Comparison of ENCODE assay signal across 20 cellular contexts in genomic region chr5:5461012-5461411, GRCh38. TPM values are rescaled to one million over a fixed set of nuclear protein-coding genes. Genes with fewer than 3 reads are reported as not detected.
A peak's percentile ranks its signal among the peaks of the same experiment; 100 is the strongest.
DNase-seq lines count a peak whose midpoint lies in the region; ATAC-seq and TF ChIP-seq lines count a peak whose summit lies in the region.
"Had no signal": no experiment of that assay in that cellular context is flagged by ENCODE, and none has a peak within 500 bp of the region (broad histone marks: within the 10 kb centered on the region; RNA-seq: fewer than 3 reads in every experiment).

No MANE protein-coding gene starts in this region.

- H3K27me3 ChIP-seq in endodermal cell (ENCODE audit: control insufficient read depth, insufficient read depth, low read length, poor library complexity, severe bottlenecking): no peaks in the 10 kb centered on the region
- H3K27me3 ChIP-seq: BLaER1 had no signal

- ATAC-seq in esophagus mucosa: peak; percentile 57
- no peak for ATAC-seq in stimulated activated naive CD8-positive, alpha-beta T cell treated with anti-CD3 and anti-CD28 coated beads, Interleukin-15, Interleukin-2, amounts not matched to agents 100 U/mL and 50 U/mL, for 24 hours
- ATAC-seq: CD8-positive, alpha-beta T cell; GM12878; GM23338; HCT116 had no signal

- intact Hi-C loops in activated CD4-positive, alpha-beta T cell treated with anti-CD3 and anti-CD28 coated beads, Interleukin-2, amount 10 ng/mL, durations not matched to agents 24 days and 14 days (cut with micrococcal nuclease): no loop called here

- TF ChIP-seq CTCF in endodermal cell (conservative IDR thresholded peaks at IDR 0.05): no peak

- H3K4me1 ChIP-seq in endodermal cell (ENCODE audit: control insufficient read depth, insufficient read depth, low read length): no peaks in the 10 kb centered on the region
- H3K4me1 ChIP-seq: BLaER1 had no signal

- peak; percentile 22 for DNase-seq in activated CD4-positive, alpha-beta T cell treated with anti-CD3 and anti-CD28 coated beads, Interleukin-2, amount 10 ng/mL, durations not matched to agents 24 days and 14 days
- no peak for DNase-seq in activated CD4-positive, alpha-beta T cell treated with anti-CD3 and anti-CD28 coated beads, Interleukin-2, amount 10 ng/mL, durations not matched to agents 7 days and 5 days
- no peak for DNase-seq in endodermal cell
- no peak for DNase-seq in activated T-cell treated with anti-CD3 and anti-CD28 coated beads, Interleukin-2, amount 50 U/mL, for 24 hours
- DNase-seq in stimulated activated naive CD8-positive, alpha-beta T cell treated with anti-CD3 and anti-CD28 coated beads, Interleukin-15, Interleukin-2, amounts not matched to agents 100 U/mL and 50 U/mL, for 24 hours: no peak
- DNase-seq: CD4-positive, CD25-positive, alpha-beta regulatory T cell; CD8-positive, alpha-beta T cell; DMS 273 treated with DMSO at 0.1 percent for 48 hours; DMS79; EL; GDM1; H9 had no signal

- H3K36me3 ChIP-seq in endodermal cell (ENCODE audit: control insufficient read depth, insufficient read depth, low read length): peaks cover 91% of the 10 kb centered on the region

- no peak overlapping the region for H3K9ac ChIP-seq in endodermal cell (ENCODE audit: extremely low read depth, low read length, poor library complexity, severe bottlenecking)
- H3K9ac ChIP-seq: BLaER1 had no signal

- no peaks in the 10 kb centered on the region for H3K9me3 ChIP-seq in endodermal cell (ENCODE audit: control insufficient read depth, low read length)
- H3K9me3 ChIP-seq: BLaER1 had no signal

- no peak overlapping the region for H3K27ac ChIP-seq in endodermal cell (ENCODE audit: low read depth, low read length)
- H3K27ac ChIP-seq: 22Rv1, BLaER1, C4-2B had no signal

- no peak overlapping the region for H3K27ac Mint-ChIP-seq in activated CD4-positive, alpha-beta T cell treated with anti-CD3 and anti-CD28 coated beads, Interleukin-2, amount 10 ng/mL, durations not matched to agents 24 days and 14 days
- H3K27ac Mint-ChIP-seq in activated CD4-positive, alpha-beta T cell treated with anti-CD3 and anti-CD28 coated beads, Interleukin-2, amount 10 ng/mL, durations not matched to agents 7 days and 5 days: no peak overlapping the region
- peak overlapping the region; percentile 2 for H3K27ac Mint-ChIP-seq in endodermal cell
- no peak overlapping the region for H3K27ac Mint-ChIP-seq in activated T-cell treated with anti-CD3 and anti-CD28 coated beads, Interleukin-2, amount 50 U/mL, for 24 hours
- H3K27ac Mint-ChIP-seq: B cell; CD8-positive, alpha-beta T cell; GM23338; H9 had no signal

- no peak overlapping the region for H3K4me3 ChIP-seq in endodermal cell (ENCODE audit: low read length)
- H3K4me3 ChIP-seq: BLaER1, GM12878, GM23338 had no signal

- H3K4me3 Mint-ChIP-seq in activated CD4-positive, alpha-beta T cell treated with anti-CD3 and anti-CD28 coated beads, Interleukin-2, amount 10 ng/mL, durations not matched to agents 24 days and 14 days: no peak overlapping the region
- no peak overlapping the region for H3K4me3 Mint-ChIP-seq in activated CD4-positive, alpha-beta T cell treated with anti-CD3 and anti-CD28 coated beads, Interleukin-2, amount 10 ng/mL, durations not matched to agents 7 days and 5 days
- no peak overlapping the region for H3K4me3 Mint-ChIP-seq in endodermal cell
- H3K4me3 Mint-ChIP-seq in activated T-cell treated with anti-CD3 and anti-CD28 coated beads, Interleukin-2, amount 50 U/mL, for 24 hours: no peak overlapping the region
- H3K4me3 Mint-ChIP-seq: B cell; CD4-positive, CD25-positive, alpha-beta regulatory T cell; CD8-positive, alpha-beta T cell; GM23338; H9 had no signal

- H3K27me3 Mint-ChIP-seq in activated CD4-positive, alpha-beta T cell treated with anti-CD3 and anti-CD28 coated beads, Interleukin-2, amount 10 ng/mL, durations not matched to agents 24 days and 14 days: no peaks in the 10 kb centered on the region
- no peaks in the 10 kb centered on the region for H3K27me3 Mint-ChIP-seq in activated CD4-positive, alpha-beta T cell treated with anti-CD3 and anti-CD28 coated beads, Interleukin-2, amount 10 ng/mL, durations not matched to agents 7 days and 5 days
- no peaks in the 10 kb centered on the region for H3K27me3 Mint-ChIP-seq in endodermal cell (ENCODE audit: insufficient read depth)
- no peaks in the 10 kb centered on the region for H3K27me3 Mint-ChIP-seq in activated T-cell treated with anti-CD3 and anti-CD28 coated beads, Interleukin-2, amount 50 U/mL, for 24 hours
- H3K27me3 Mint-ChIP-seq: B cell; CD4-positive, CD25-positive, alpha-beta regulatory T cell had no signal

- CTCF ChIA-PET in activated CD4-positive, alpha-beta T cell treated with anti-CD3 and anti-CD28 coated beads, Interleukin-2, amount 10 ng/mL, durations not matched to agents 7 days and 5 days (lab: Charles Lee): no interaction called here

- 97 to 100% methylated on average over 2 to 4 of the region's 4 CpGs for WGBS in endodermal cell (ENCODE audit: insufficient coverage in 1 of 2, insufficient read length in 1 of 2), 2 experiments

- POLR2A ChIA-PET in activated CD4-positive, alpha-beta T cell treated with anti-CD3 and anti-CD28 coated beads, Interleukin-2, amount 10 ng/mL, durations not matched to agents 7 days and 5 days (lab: Charles Lee): no interaction called here

- H3K9me3 Mint-ChIP-seq in activated CD4-positive, alpha-beta T cell treated with anti-CD3 and anti-CD28 coated beads, Interleukin-2, amount 10 ng/mL, durations not matched to agents 24 days and 14 days: no peaks in the 10 kb centered on the region
- H3K9me3 Mint-ChIP-seq in activated CD4-positive, alpha-beta T cell treated with anti-CD3 and anti-CD28 coated beads, Interleukin-2, amount 10 ng/mL, durations not matched to agents 7 days and 5 days: no peaks in the 10 kb centered on the region
- no peaks in the 10 kb centered on the region for H3K9me3 Mint-ChIP-seq in endodermal cell
- H3K9me3 Mint-ChIP-seq in activated T-cell treated with anti-CD3 and anti-CD28 coated beads, Interleukin-2, amount 50 U/mL, for 24 hours: no peaks in the 10 kb centered on the region
- H3K9me3 Mint-ChIP-seq: CD8-positive, alpha-beta T cell; GM23338; H9 had no signal

- H3K4me1 Mint-ChIP-seq in activated CD4-positive, alpha-beta T cell treated with anti-CD3 and anti-CD28 coated beads, Interleukin-2, amount 10 ng/mL, durations not matched to agents 24 days and 14 days: peaks cover 2% of the 10 kb centered on the region
- H3K4me1 Mint-ChIP-seq in activated CD4-positive, alpha-beta T cell treated with anti-CD3 and anti-CD28 coated beads, Interleukin-2, amount 10 ng/mL, durations not matched to agents 7 days and 5 days: no peaks in the 10 kb centered on the region
- no peaks in the 10 kb centered on the region for H3K4me1 Mint-ChIP-seq in endodermal cell
- no peaks in the 10 kb centered on the region for H3K4me1 Mint-ChIP-seq in activated T-cell treated with anti-CD3 and anti-CD28 coated beads, Interleukin-2, amount 50 U/mL, for 24 hours (ENCODE audit: low read depth)
- H3K4me1 Mint-ChIP-seq: B cell, GM23338, H9 had no signal

- H3K36me3 Mint-ChIP-seq in activated CD4-positive, alpha-beta T cell treated with anti-CD3 and anti-CD28 coated beads, Interleukin-2, amount 10 ng/mL, durations not matched to agents 24 days and 14 days (ENCODE audit: low read depth): peaks cover 76% of the 10 kb centered on the region
- H3K36me3 Mint-ChIP-seq in activated CD4-positive, alpha-beta T cell treated with anti-CD3 and anti-CD28 coated beads, Interleukin-2, amount 10 ng/mL, durations not matched to agents 7 days and 5 days (ENCODE audit: low read depth): peaks cover 59% of the 10 kb centered on the region
- peaks cover 78% of the 10 kb centered on the region for H3K36me3 Mint-ChIP-seq in endodermal cell (ENCODE audit: low read depth)
- H3K36me3 Mint-ChIP-seq in activated T-cell treated with anti-CD3 and anti-CD28 coated beads, Interleukin-2, amount 50 U/mL, for 24 hours (ENCODE audit: low read depth): peaks cover 99% of the 10 kb centered on the region

RNA-seq across cellular contexts. Expression of gene ICE1, which starts 38.5 kb away (rescaled TPM):
- 35.6 and 36.9 TPM in 2 replicates for total RNA-seq in activated CD4-positive, alpha-beta T cell treated with anti-CD3 and anti-CD28 coated beads, Interleukin-2, amount 10 ng/mL, durations not matched to agents 24 days and 14 days
- 10 to 100 TPM; 29.5 to 30.8 TPM for total RNA-seq in activated CD4-positive, alpha-beta T cell treated with anti-CD3 and anti-CD28 coated beads, Interleukin-2, amount 10 ng/mL, durations not matched to agents 7 days and 5 days
- total RNA-seq in endodermal cell: 10 to 100 TPM; 36.9 to 40.5 TPM
- polyA plus RNA-seq in endodermal cell (2013, experiment 1 of 2): 28.7 TPM
- 30.3 TPM for polyA plus RNA-seq in endodermal cell (2013, experiment 2 of 2)
- 10.8 TPM for total RNA-seq in esophagus mucosa
